Comparison of ENCODE assay signal across 22 cellular contexts in genomic region chr17:34001246-34001645, GRCh38.
"Had no signal": no experiment of that assay in that cellular context is flagged by ENCODE, and none has a peak within 500 bp of the region (broad histone marks: within the 10 kb centered on the region; RNA-seq: fewer than 3 reads in every experiment).

No MANE protein-coding gene starts in this region.

- H3K36me3 ChIP-seq: colonic mucosa, esophagus squamous epithelium, gastrocnemius medialis, gastroesophageal sphincter, heart left ventricle, heart right ventricle had no signal

- H3K4me3 ChIP-seq: colonic mucosa, coronary artery, esophagus squamous epithelium, gastrocnemius medialis, gastroesophageal sphincter, heart left ventricle, heart right ventricle had no signal

- H3K27me3 ChIP-seq: colonic mucosa, foreskin keratinocyte, gastrocnemius medialis had no signal

- ATAC-seq: effector memory CD8-positive, alpha-beta T cell; foreskin keratinocyte; gastrocnemius medialis; gastroesophageal sphincter; heart left ventricle; heart right ventricle had no signal

- H3K9me3 ChIP-seq: colonic mucosa, gastrocnemius medialis had no signal

- H3K4me3 Mint-ChIP-seq: dendritic cell treated with granulocyte-macrophage colony-stimulating factor and Interleukin-4, amounts not matched to agents 40 ng/mL and 50 ng/mL, for 4 days; effector memory CD8-positive, alpha-beta T cell; endodermal cell had no signal

- H3K27ac Mint-ChIP-seq: dendritic cell treated with granulocyte-macrophage colony-stimulating factor and Interleukin-4, amounts not matched to agents 40 ng/mL and 50 ng/mL, for 4 days; effector memory CD8-positive, alpha-beta T cell; endodermal cell had no signal

- H3K27ac ChIP-seq: colonic mucosa, coronary artery, epithelial cell of prostate, esophagus squamous epithelium, foreskin keratinocyte, gastrocnemius medialis, gastroesophageal sphincter, heart left ventricle, heart right ventricle had no signal

- DNase-seq: colonic mucosa; cortex of kidney; dermis blood vessel endothelial cell; effector CD4-positive, alpha-beta T cell; effector CD8-positive, alpha-beta T cell; effector memory CD4-positive, alpha-beta T cell; effector memory CD8-positive, alpha-beta T cell; endodermal cell; erythroblast; esophagus squamous epithelium; foreskin fibroblast; foreskin keratinocyte; foreskin melanocyte; gastrocnemius medialis; glutamatergic neuron; head of caudate nucleus; heart left ventricle; heart right ventricle had no signal

- H3K4me1 ChIP-seq: colonic mucosa, foreskin keratinocyte, gastrocnemius medialis, gastroesophageal sphincter, heart left ventricle, heart right ventricle had no signal
